9 cellular contexts compared by ENCODE assay signal in genomic region chr19:892243-892996, GRCh38. TPM values are rescaled to one million over a fixed set of nuclear protein-coding genes. Genes with fewer than 3 reads are reported as not detected.
A peak's percentile ranks its signal among the peaks of the same experiment; 100 is the strongest.
DNase-seq lines count a peak whose midpoint lies in the region; ATAC-seq and TF ChIP-seq lines count a peak whose summit lies in the region.
"Had no signal": no experiment of that assay in that cellular context is flagged by ENCODE, and none has a peak within 500 bp of the region (broad histone marks: within the 10 kb centered on the region; RNA-seq: fewer than 3 reads in every experiment).

No MANE protein-coding gene starts in this region.

- in situ Hi-C loops in gastrocnemius medialis (cut with MboI; ENCODE audit: low sequenced_read_pairs in 4 of 4) = no loop called here

- H3K9me3 ChIP-seq in heart right ventricle (no peaks in the 10 kb centered on the region), gastrocnemius medialis (no peaks in the 10 kb centered on the region)

- H3K9me3 Mint-ChIP-seq in activated CD8-positive, alpha-beta T cell treated with anti-CD3 and anti-CD28 coated beads for 36 hours = no peaks in the 10 kb centered on the region

- H3K36me3 ChIP-seq in heart right ventricle (peaks cover 0 to 47% (median 5%) of the 10 kb centered on the region in 9 donors), gastrocnemius medialis (peaks cover 0 to 14% of the 10 kb centered on the region in 2 donors)

- H3K27ac ChIP-seq in heart right ventricle (peak overlapping the region; percentile 87 to 97 (median 94)), gastrocnemius medialis (peak overlapping the region; percentile 81 to 91 (median 88))

- no peak for TF ChIP-seq CTCF in activated CD8-positive, alpha-beta T cell treated with anti-CD3 and anti-CD28 coated beads for 36 hours (IDR thresholded peaks at IDR 0.05)
- no peak for TF ChIP-seq CTCF in heart right ventricle (IDR thresholded peaks at IDR 0.05)
- TF ChIP-seq CTCF in gastrocnemius medialis (IDR thresholded peaks at IDR 0.05 in 4 of 5, conservative IDR thresholded peaks at IDR 0.05 in 1 of 5) = no peak

- H3K4me3 Mint-ChIP-seq in activated CD8-positive, alpha-beta T cell treated with anti-CD3 and anti-CD28 coated beads for 36 hours = peak overlapping the region; percentile 76

- H3K27ac Mint-ChIP-seq in activated CD8-positive, alpha-beta T cell treated with anti-CD3 and anti-CD28 coated beads for 36 hours = peak overlapping the region; percentile 80

- H3K4me3 ChIP-seq in heart right ventricle (peak overlapping the region; percentile 67 to 92 (median 80)), gastrocnemius medialis (peak overlapping the region; percentile 73 to 84 (median 75))

- no peaks in the 10 kb centered on the region for H3K27me3 Mint-ChIP-seq in activated CD8-positive, alpha-beta T cell treated with anti-CD3 and anti-CD28 coated beads for 36 hours

- DNase-seq in NCI-H1417 (lab: John Stamatoyannopoulos, UW) (peak in 2 of 3 experiments; percentile 62 to 65), NCI-H1417 treated with DMSO at 0.1 percent for 48 hours (lab: John Stamatoyannopoulos, UW) (no peak), heart right ventricle (peak in 1 of 2 donors; percentile 52), gastrocnemius medialis (no peak), inferior parietal cortex (ENCODE audit: extremely low spot score) (no peak)
- peak; percentile 53 for DNase-seq in activated CD8-positive, alpha-beta T cell treated with anti-CD3 and anti-CD28 coated beads for 36 hours

- WGBS in heart right ventricle, 2 donors = 3 to 5% methylated on average over 25 to 46 of the region's 46 CpGs

- peaks cover 4% of the 10 kb centered on the region for H3K36me3 Mint-ChIP-seq in activated CD8-positive, alpha-beta T cell treated with anti-CD3 and anti-CD28 coated beads for 36 hours (ENCODE audit: low read depth)

- H3K4me1 Mint-ChIP-seq in activated CD8-positive, alpha-beta T cell treated with anti-CD3 and anti-CD28 coated beads for 36 hours (ENCODE audit: low read depth) = peaks cover 13% of the 10 kb centered on the region

- no peaks in the 10 kb centered on the region for H3K27me3 ChIP-seq in heart right ventricle
- no peaks in the 10 kb centered on the region for H3K27me3 ChIP-seq in gastrocnemius medialis

- peak; percentile 47 for ATAC-seq in HG03039 (IDR thresholded peaks at IDR 0.05; ENCODE audit: unreplicated experiment)
- peak; percentile 40 for ATAC-seq in activated CD8-positive, alpha-beta T cell treated with anti-CD3 and anti-CD28 coated beads for 36 hours
- ATAC-seq in heart right ventricle = peak in 7 of 8 donors; percentile 2 to 71 (median 63)
- ATAC-seq in gastrocnemius medialis = peak; percentile 65 to 71
- no peak for ATAC-seq in HG02571 (IDR thresholded peaks at IDR 0.05; ENCODE audit: unreplicated experiment)

- POLR2A ChIA-PET in activated CD8-positive, alpha-beta T cell treated with anti-CD3 and anti-CD28 coated beads for 36 hours (lab: Charles Lee) = interaction anchor here (0.6 to 1.9 kb wide), 7 partner anchors 10 to 133 kb away, joined by 3 to 15 read pairs (median 3); no protein-coding TSS in a partner anchor

- TF ChIP-seq POLR2A in gastrocnemius medialis (IDR thresholded peaks at IDR 0.05) = no peak

- CTCF ChIA-PET in activated CD8-positive, alpha-beta T cell treated with anti-CD3 and anti-CD28 coated beads for 36 hours (lab: Charles Lee) = interaction anchor here (1.0 to 1.5 kb wide), 5 partner anchors 18 to 122 kb away, joined by 3 to 6 read pairs (median 5); partner anchors contain the start of genes KISS1R and WDR18

- peaks cover 0 to 19% (median 9%) of the 10 kb centered on the region in 9 donors for H3K4me1 ChIP-seq in heart right ventricle
- H3K4me1 ChIP-seq in gastrocnemius medialis = peaks cover 0 to 9% of the 10 kb centered on the region in 2 donors

- intact Hi-C loops in activated CD8-positive, alpha-beta T cell treated with anti-CD3 and anti-CD28 coated beads for 36 hours (cut with micrococcal nuclease) = no loop called here
- intact Hi-C loops in heart right ventricle (cut with DNase I) = no loop called here
- intact Hi-C loops in gastrocnemius medialis (cut with DNase I; ENCODE audit: low total_unique reads) = no loop called here

RNA-seq across cellular contexts. Expression of gene MED16, which starts 0.6 kb away (rescaled TPM):
- total RNA-seq in activated CD8-positive, alpha-beta T cell treated with anti-CD3 and anti-CD28 coated beads for 36 hours = 10 to 100 TPM; 37.6 to 37.8 TPM
- 10 to 100 TPM; 17.6 to 37.4 (median 26.2) TPM for total RNA-seq in heart right ventricle
- 10 to 100 TPM; 31.0 to 42.9 TPM for polyA plus RNA-seq in heart right ventricle
- 10 to 100 TPM; 22.0 to 67.6 (median 54.6) TPM for total RNA-seq in gastrocnemius medialis

RNA-seq across cellular contexts. Expression of gene RNU6-9, which starts 0.9 kb away (rescaled TPM):
- total RNA-seq in activated CD8-positive, alpha-beta T cell treated with anti-CD3 and anti-CD28 coated beads for 36 hours = not detected
- total RNA-seq in heart right ventricle (not detected), gastrocnemius medialis (not detected)
- polyA plus RNA-seq in heart right ventricle = not detected
- total RNA-seq: dermis microvascular lymphatic vessel endothelial cell had no signal

RNA-seq across cellular contexts. Expression of gene R3HDM4, which starts 20.6 kb away (rescaled TPM):
- 10 to 100 TPM; 58.4 to 61.5 TPM for total RNA-seq in activated CD8-positive, alpha-beta T cell treated with anti-CD3 and anti-CD28 coated beads for 36 hours
- total RNA-seq in heart right ventricle (10 to 100 TPM; 16.3 to 30.6 (median 19.9) TPM), gastrocnemius medialis (10 to 100 TPM; 37.2 to 49.1 (median 44.3) TPM)
- polyA plus RNA-seq in heart right ventricle = 10 to 100 TPM; 34.5 to 49.8 TPM

RNA-seq across cellular contexts. Expression of gene KISS1R, which starts 24.7 kb away (rescaled TPM):
- 10 to 100 TPM; 14.0 to 15.5 TPM for total RNA-seq in activated CD8-positive, alpha-beta T cell treated with anti-CD3 and anti-CD28 coated beads for 36 hours
- total RNA-seq in heart right ventricle (not detected), gastrocnemius medialis (not detected)
- polyA plus RNA-seq in heart right ventricle = not detected
- total RNA-seq: dermis microvascular lymphatic vessel endothelial cell had no signal

RNA-seq across cellular contexts. Expression of gene CFD, which starts 33.0 kb away (rescaled TPM):
- 1 to 10 TPM in 1 of 2 experiments, under 1 TPM in 1; 0.60 to 1.4 TPM for total RNA-seq in activated CD8-positive, alpha-beta T cell treated with anti-CD3 and anti-CD28 coated beads for 36 hours
- total RNA-seq in heart right ventricle (100 to 1,000 TPM in 4 of 10 donors, 10 to 100 TPM in 6; 21.1 to 326 (median 72.5) TPM), gastrocnemius medialis (100 to 1,000 TPM; 153 to 309 (median 210) TPM)
- polyA plus RNA-seq in heart right ventricle = 100 to 1,000 TPM; 567 to 583 TPM

Comparison
In these comparisons a context has a peak if more than half of its experiments do, and no peak if none do; other contexts are left out.
1. DNase-seq: peak in NCI-H1417 (2 of 3) and activated CD8-positive, alpha-beta T cell treated with anti-CD3 and anti-CD28 coated beads for 36 hours (single experiment); none in NCI-H1417 treated with DMSO at 0.1 percent for 48 hours (single experiment), gastrocnemius medialis (0 of 2) and inferior parietal cortex (single experiment).